Comparison of ENCODE assay signal across 10 cellular contexts in genomic region chr6:71394001-71394432, GRCh38.
A peak's percentile ranks its signal among the peaks of the same experiment; 100 is the strongest.
DNase-seq lines count a peak whose midpoint lies in the region; ATAC-seq and TF ChIP-seq lines count a peak whose summit lies in the region.
"Had no signal": no experiment of that assay in that cellular context is flagged by ENCODE, and none has a peak within 500 bp of the region (broad histone marks: within the 10 kb centered on the region; RNA-seq: fewer than 3 reads in every experiment).

No MANE protein-coding gene starts in this region.

- no peak overlapping the region for H3K9ac ChIP-seq in muscle layer of colon (ENCODE audit: low read length)

- H3K27me3 ChIP-seq in muscle layer of colon (ENCODE audit: control insufficient read depth in 1 of 2, insufficient read depth in 2 of 2, low read length in 2 of 2), result no peaks in the 10 kb centered on the region

- H3K4me3 ChIP-seq in AG10803 (ENCODE audit: low read length) (no peak overlapping the region), muscle layer of colon (ENCODE audit: low read depth in 1 of 2, low read length in 2 of 2) (no peak overlapping the region)

- no peak for ATAC-seq in GM21447 (IDR thresholded peaks at IDR 0.05; ENCODE audit: unreplicated experiment)
- no peak for ATAC-seq in GM19397 (IDR thresholded peaks at IDR 0.05; ENCODE audit: unreplicated experiment)

- peak; percentile 87 for DNase-seq in AG10803 (ENCODE audit: low read depth)
- peak; percentile 76 for DNase-seq in NCI-H460 (ENCODE audit: extremely low read depth, low read depth)
- DNase-seq in dermis blood vessel endothelial cell, result peak; percentile 46
- DNase-seq in NCI-H187 treated with DMSO at 0.1 percent for 48 hours (lab: John Stamatoyannopoulos, UW), result no peak
- no peak for DNase-seq in NCI-H2171 (lab: John Stamatoyannopoulos, UW)
- DNase-seq: activated B cell treated with CpG ODN at 0.5 μM for 24 hours; NK-92 treated with Interleukin-12 subunit alpha and Interleukin-12 subunit beta, amount 100 ng/mL, for 24 hours had no signal

- peak overlapping the region; percentile 3 for H3K27ac ChIP-seq in muscle layer of colon (ENCODE audit: low read depth, low read length)

- no peaks in the 10 kb centered on the region for H3K36me3 ChIP-seq in muscle layer of colon (ENCODE audit: insufficient read depth, low read length)

- no peaks in the 10 kb centered on the region for H3K9me3 ChIP-seq in muscle layer of colon (ENCODE audit: low read length)

- H3K4me1 ChIP-seq in muscle layer of colon (ENCODE audit: insufficient read depth, low read length), result peaks cover 45% of the 10 kb centered on the region

- TF ChIP-seq CTCF in AG10803 (conservative IDR thresholded peaks at IDR 0.05; ENCODE audit: low read length), result no peak

Comparison
In these comparisons a context has a peak if more than half of its experiments do, and no peak if none do; other contexts are left out.
1. DNase-seq: peak in AG10803 (single experiment), NCI-H460 (single experiment) and dermis blood vessel endothelial cell (single experiment); none in NCI-H187 treated with DMSO at 0.1 percent for 48 hours (single experiment) and NCI-H2171 (single experiment).